In genomic region chr2:28610583-28611201, GRCh38 we compare ENCODE assay signal across 8 cellular contexts.
DNase-seq lines count a peak whose midpoint lies in the region; ATAC-seq lines count a peak whose summit lies in the region.

No MANE protein-coding gene starts in this region.

- intact Hi-C loops in cardiac septum (cut with DNase I) = no loop called here

- ATAC-seq in GM18502 (IDR thresholded peaks at IDR 0.05; ENCODE audit: poor library complexity, unreplicated experiment) (peak; percentile 52), HG03045 (IDR thresholded peaks at IDR 0.05; ENCODE audit: unreplicated experiment) (no peak), GM18498 (IDR thresholded peaks at IDR 0.05; ENCODE audit: unreplicated experiment) (no peak)

- peak overlapping the region; percentile 88 for H3K27ac ChIP-seq in epithelial cell of prostate

- peak; percentile 92 for DNase-seq in RPMI7951 (ENCODE audit: low read depth)
- DNase-seq in epithelial cell of prostate (ENCODE audit: low read depth, low spot score) = peak; percentile 96
- DNase-seq in smooth muscle cell of the brain vasculature (ENCODE audit: low read depth, low spot score) = peak; percentile 40
- no peak for DNase-seq in cardiac septum (ENCODE audit: low spot score)
- DNase-seq in NCI-H2171 (lab: John Stamatoyannopoulos, UW) = no peak

Comparison
In these comparisons a context has a peak if more than half of its experiments do, and no peak if none do; other contexts are left out.
1. DNase-seq: peak in RPMI7951 (single experiment), epithelial cell of prostate (single experiment) and smooth muscle cell of the brain vasculature (single experiment); none in cardiac septum (single experiment) and NCI-H2171 (single experiment).